1 cellular context compared by ENCODE assay signal in the genomic region with DNA sequence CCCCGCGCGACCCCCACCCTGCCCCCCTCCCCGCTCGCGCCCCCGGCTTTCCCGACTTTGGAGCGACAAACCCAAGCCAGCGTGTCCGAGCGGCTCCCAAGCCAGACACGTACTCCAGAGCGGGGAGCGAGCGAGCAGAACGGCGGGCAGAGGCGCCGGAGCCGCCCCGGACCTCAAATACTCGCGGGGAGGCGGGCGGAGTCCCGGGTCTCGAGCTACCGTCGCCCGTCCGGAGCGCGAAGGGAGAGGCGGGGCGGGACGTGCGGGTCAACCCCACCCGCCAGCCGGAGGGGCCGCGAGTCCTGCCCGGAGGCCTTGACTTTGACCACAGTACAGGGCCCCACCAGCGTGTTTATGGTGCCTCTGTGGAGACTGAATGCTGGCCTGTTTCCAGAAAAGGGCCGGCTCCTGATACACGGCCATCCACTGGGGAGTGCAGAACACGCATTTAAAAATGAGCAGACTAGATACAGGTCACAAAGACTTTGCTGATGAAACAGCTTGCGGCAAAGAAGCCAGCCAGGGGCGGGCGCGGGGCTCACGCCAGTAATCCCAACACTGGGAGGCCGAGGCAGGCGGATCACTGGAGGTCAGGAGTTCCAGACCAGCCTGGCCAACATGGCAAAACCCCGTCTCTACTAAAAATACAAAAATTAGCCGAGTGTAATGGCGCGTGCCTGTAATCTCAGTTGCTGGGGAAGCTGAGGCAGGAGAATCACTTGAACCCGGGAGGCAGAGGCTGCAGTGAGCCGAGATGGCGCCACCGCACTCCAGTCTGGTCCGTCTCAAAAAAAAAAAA.
TF ChIP-seq lines count a peak whose summit lies in the region.

TSS of gene SERPINB6 (minus strand) at position 148 of the 799 bp plus-strand sequence. CDS start 12,235 bp downstream, outside the sequence.

TF ChIP-seq in K562, 482 proteins besides CTCF, POLR2A, EP300 and RAD21 (continued from another document and continues in another):
- peak; percentile 6; the same call in 1 of the 2 replicates for TF ChIP-seq NKRF (IDR thresholded peaks at IDR 0.05; ENCODE audit: borderline replicate concordance)
- 0 out of 4 replicates have a peak, but pooled peaks of 1 of the 2 experiments have one; percentile 14 for TF ChIP-seq SIN3A (IDR thresholded peaks at IDR 0.05; ENCODE audit: borderline replicate concordance in 2 of 2, control insufficient read depth in 1 of 2, low read depth in 2 of 2, low read length in 2 of 2)
- peak; percentile 52; the same call in 1 of the 2 replicates for TF ChIP-seq ZNF134 (CRISPR knock-in tag; conservative IDR thresholded peaks at IDR 0.05)
- no peak for TF ChIP-seq USF1 (CRISPR knock-in tag; IDR thresholded peaks at IDR 0.05)
- TF ChIP-seq ZNF717 (CRISPR knock-in tag; IDR thresholded peaks at IDR 0.05): no peak
- TF ChIP-seq ZNF75A (CRISPR knock-in tag; IDR thresholded peaks at IDR 0.05): no peak
- no peak for TF ChIP-seq KLF16 (IDR thresholded peaks at IDR 0.05)
- 0 out of 2 replicates have a peak, but pooled peaks have one; percentile 39 for TF ChIP-seq KLF1 (tag; IDR thresholded peaks at IDR 0.05)
- TF ChIP-seq ZNF436 (CRISPR knock-in tag; IDR thresholded peaks at IDR 0.05): no peak
- peak; percentile 76 for TF ChIP-seq OTX1 (CRISPR knock-in tag; IDR thresholded peaks at IDR 0.05)
- TF ChIP-seq, protein P1, sequence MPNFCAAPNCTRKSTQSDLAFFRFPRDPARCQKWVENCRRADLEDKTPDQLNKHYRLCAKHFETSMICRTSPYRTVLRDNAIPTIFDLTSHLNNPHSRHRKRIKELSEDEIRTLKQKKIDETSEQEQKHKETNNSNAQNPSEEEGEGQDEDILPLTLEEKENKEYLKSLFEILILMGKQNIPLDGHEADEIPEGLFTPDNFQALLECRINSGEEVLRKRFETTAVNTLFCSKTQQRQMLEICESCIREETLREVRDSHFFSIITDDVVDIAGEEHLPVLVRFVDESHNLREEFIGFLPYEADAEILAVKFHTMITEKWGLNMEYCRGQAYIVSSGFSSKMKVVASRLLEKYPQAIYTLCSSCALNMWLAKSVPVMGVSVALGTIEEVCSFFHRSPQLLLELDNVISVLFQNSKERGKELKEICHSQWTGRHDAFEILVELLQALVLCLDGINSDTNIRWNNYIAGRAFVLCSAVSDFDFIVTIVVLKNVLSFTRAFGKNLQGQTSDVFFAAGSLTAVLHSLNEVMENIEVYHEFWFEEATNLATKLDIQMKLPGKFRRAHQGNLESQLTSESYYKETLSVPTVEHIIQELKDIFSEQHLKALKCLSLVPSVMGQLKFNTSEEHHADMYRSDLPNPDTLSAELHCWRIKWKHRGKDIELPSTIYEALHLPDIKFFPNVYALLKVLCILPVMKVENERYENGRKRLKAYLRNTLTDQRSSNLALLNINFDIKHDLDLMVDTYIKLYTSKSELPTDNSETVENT (CRISPR knock-in tag; IDR thresholded peaks at IDR 0.05): 0 out of 2 replicates have a peak, but pooled peaks have one; percentile 18
- TF ChIP-seq, protein P2, sequence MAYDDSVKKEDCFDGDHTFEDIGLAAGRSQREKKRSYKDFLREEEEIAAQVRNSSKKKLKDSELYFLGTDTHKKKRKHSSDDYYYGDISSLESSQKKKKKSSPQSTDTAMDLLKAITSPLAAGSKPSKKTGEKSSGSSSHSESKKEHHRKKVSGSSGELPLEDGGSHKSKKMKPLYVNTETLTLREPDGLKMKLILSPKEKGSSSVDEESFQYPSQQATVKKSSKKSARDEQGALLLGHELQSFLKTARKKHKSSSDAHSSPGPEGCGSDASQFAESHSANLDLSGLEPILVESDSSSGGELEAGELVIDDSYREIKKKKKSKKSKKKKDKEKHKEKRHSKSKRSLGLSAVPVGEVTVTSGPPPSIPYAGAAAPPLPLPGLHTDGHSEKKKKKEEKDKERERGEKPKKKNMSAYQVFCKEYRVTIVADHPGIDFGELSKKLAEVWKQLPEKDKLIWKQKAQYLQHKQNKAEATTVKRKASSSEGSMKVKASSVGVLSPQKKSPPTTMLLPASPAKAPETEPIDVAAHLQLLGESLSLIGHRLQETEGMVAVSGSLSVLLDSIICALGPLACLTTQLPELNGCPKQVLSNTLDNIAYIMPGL (CRISPR knock-in tag; IDR thresholded peaks at IDR 0.05): peak; percentile 3; the same call in 1 of the 2 replicates
- TF ChIP-seq ZNF384 (IDR thresholded peaks at IDR 0.05; ENCODE audit: low read depth, low read length): 0 out of 2 replicates have a peak, but pooled peaks have one; percentile 34
- TF ChIP-seq MAX (CRISPR knock-in tag; IDR thresholded peaks at IDR 0.05): peak; percentile 82
- peak; percentile 70; the same call in 1 of the 2 replicates for TF ChIP-seq ZNF644 (tag; IDR thresholded peaks at IDR 0.05; ENCODE audit: low read depth)
- no peak for TF ChIP-seq SNAPC5 (CRISPR knock-in tag; IDR thresholded peaks at IDR 0.05)
- 0 out of 2 replicates have a peak, but pooled peaks have one; percentile 11 for TF ChIP-seq ERF (CRISPR knock-in tag; IDR thresholded peaks at IDR 0.05)
- TF ChIP-seq UBTF (IDR thresholded peaks at IDR 0.05; ENCODE audit: borderline replicate concordance in 1 of 2, low read depth in 2 of 2, low read length in 2 of 2): peak; percentile 54 to 94; a peak in 3 of 4 replicates
- TF ChIP-seq CBFB (CRISPR knock-in tag; IDR thresholded peaks at IDR 0.05): no peak
- peak; percentile 4 for TF ChIP-seq HMGN3 (IDR thresholded peaks at IDR 0.05; ENCODE audit: borderline replicate concordance, extremely low read depth, insufficient read length, low read depth, low read length)
- TF ChIP-seq ZNF589 (CRISPR knock-in tag; IDR thresholded peaks at IDR 0.05; ENCODE audit: low read depth): 0 out of 2 replicates have a peak, but pooled peaks have one; percentile 71
- 0 out of 2 replicates have a peak, but pooled peaks have one; percentile 19 for TF ChIP-seq KLF6 (CRISPR knock-in tag; IDR thresholded peaks at IDR 0.05; ENCODE audit: borderline replicate concordance)
- TF ChIP-seq, protein P3, sequence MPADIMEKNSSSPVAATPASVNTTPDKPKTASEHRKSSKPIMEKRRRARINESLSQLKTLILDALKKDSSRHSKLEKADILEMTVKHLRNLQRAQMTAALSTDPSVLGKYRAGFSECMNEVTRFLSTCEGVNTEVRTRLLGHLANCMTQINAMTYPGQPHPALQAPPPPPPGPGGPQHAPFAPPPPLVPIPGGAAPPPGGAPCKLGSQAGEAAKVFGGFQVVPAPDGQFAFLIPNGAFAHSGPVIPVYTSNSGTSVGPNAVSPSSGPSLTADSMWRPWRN (IDR thresholded peaks at IDR 0.05; ENCODE audit: low read depth): 0 out of 2 replicates have a peak, but pooled peaks have one; percentile 14
- TF ChIP-seq, protein P4, sequence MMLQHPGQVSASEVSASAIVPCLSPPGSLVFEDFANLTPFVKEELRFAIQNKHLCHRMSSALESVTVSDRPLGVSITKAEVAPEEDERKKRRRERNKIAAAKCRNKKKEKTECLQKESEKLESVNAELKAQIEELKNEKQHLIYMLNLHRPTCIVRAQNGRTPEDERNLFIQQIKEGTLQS (IDR thresholded peaks at IDR 0.05): peak; percentile 76; the same call in 1 of the 2 replicates
- TF ChIP-seq, protein P4 (CRISPR knock-in tag; conservative IDR thresholded peaks at IDR 0.05): no peak
- TF ChIP-seq MNT (conservative IDR thresholded peaks at IDR 0.05): peak in 1 of 2 experiments; percentile 48; a peak in 1 of 4 replicates
- TF ChIP-seq, protein P5, sequence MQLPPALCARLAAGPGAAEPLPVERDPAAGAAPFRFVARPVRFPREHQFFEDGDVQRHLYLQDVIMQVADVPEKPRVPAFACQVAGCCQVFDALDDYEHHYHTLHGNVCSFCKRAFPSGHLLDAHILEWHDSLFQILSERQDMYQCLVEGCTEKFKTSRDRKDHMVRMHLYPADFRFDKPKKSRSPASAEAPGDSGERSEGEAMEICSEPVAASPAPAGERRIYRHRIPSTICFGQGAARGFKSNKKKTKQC (CRISPR knock-in tag; IDR thresholded peaks at IDR 0.05): peak; percentile 81; the same call in 1 of the 2 replicates
- peak; percentile 90 for TF ChIP-seq RBFOX2 (IDR thresholded peaks at IDR 0.05; ENCODE audit: low read depth, low read length)
- peak; percentile 47; the same call in 1 of the 2 replicates for TF ChIP-seq FOSL1 (tag; conservative IDR thresholded peaks at IDR 0.05)
- TF ChIP-seq ATF7 (IDR thresholded peaks at IDR 0.05): peak; percentile 62
- peak; percentile 64; the same call in 1 of the 2 replicates for TF ChIP-seq ZBTB1 (CRISPR knock-in tag; IDR thresholded peaks at IDR 0.05; ENCODE audit: borderline replicate concordance, low read depth)
- peak; percentile 23; the same call in 1 of the 2 replicates for TF ChIP-seq KLF13 (tag; IDR thresholded peaks at IDR 0.05; ENCODE audit: borderline replicate concordance, low read depth)
- TF ChIP-seq IRF1 (CRISPR knock-in tag; IDR thresholded peaks at IDR 0.05; ENCODE audit: borderline replicate concordance): 0 out of 2 replicates have a peak, but pooled peaks have one; percentile 61
- 0 out of 2 replicates have a peak, but pooled peaks have one; percentile 47 for TF ChIP-seq SMAD3 (CRISPR knock-in tag; conservative IDR thresholded peaks at IDR 0.05)
- TF ChIP-seq BHLHE40 (IDR thresholded peaks at IDR 0.05; ENCODE audit: low read length): no peak
- TF ChIP-seq ZFPM2 (CRISPR knock-in tag; IDR thresholded peaks at IDR 0.05): no peak
- TF ChIP-seq ATF1 (CRISPR knock-in tag; IDR thresholded peaks at IDR 0.05): no peak
- peak; percentile 11; the same call in 1 of the 2 replicates for TF ChIP-seq ATF1 (tag; IDR thresholded peaks at IDR 0.05)
